ENCODE assay signal across 20 cellular contexts in the genomic region with DNA sequence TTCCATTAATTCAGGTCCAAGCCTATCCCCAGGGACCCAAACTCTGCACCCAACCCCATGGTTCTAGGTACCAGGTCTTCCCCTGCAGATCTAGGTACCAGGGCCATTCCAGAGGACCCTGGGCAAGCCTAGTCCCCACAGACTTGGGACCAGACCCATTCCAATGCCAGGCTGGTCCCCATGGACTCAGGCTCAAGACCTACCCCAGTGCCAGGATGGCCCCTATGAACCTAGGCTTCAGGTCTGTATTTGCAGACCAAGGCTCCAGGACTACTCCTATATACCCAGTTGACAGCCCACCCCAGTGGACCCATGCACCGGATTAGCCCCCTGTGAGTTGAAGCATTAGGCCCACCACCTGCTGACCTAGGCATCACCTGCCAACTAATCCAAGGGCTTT. TPM values are rescaled to one million over a fixed set of nuclear protein-coding genes. Genes with fewer than 3 reads are reported as not detected.
A peak's percentile ranks its signal among the peaks of the same experiment; 100 is the strongest.
DNase-seq lines count a peak whose midpoint lies in the region; ATAC-seq and TF ChIP-seq lines count a peak whose summit lies in the region.
"Had no signal": no experiment of that assay in that cellular context is flagged by ENCODE, and none has a peak within 500 bp of the region (broad histone marks: within the 10 kb centered on the region; RNA-seq: fewer than 3 reads in every experiment).

No MANE protein-coding gene starts in this region.

- CTCF ChIA-PET in CD8-positive, alpha-beta memory T cell (lab: Charles Lee), result no interaction called here

- H3K4me3 ChIP-seq in lower lobe of right lung, result no peak overlapping the region
- no peak overlapping the region for H3K4me3 ChIP-seq in upper lobe of right lung
- no peak overlapping the region for H3K4me3 ChIP-seq in CD8-positive, alpha-beta memory T cell (ENCODE audit: low read length)

- peaks cover 2 to 14% (median 10%) of the 10 kb centered on the region in 3 donors for H3K36me3 Mint-ChIP-seq in CD8-positive, alpha-beta memory T cell

- no peak overlapping the region for H3K4me3 Mint-ChIP-seq in stimulated activated naive CD8-positive, alpha-beta T cell treated with anti-CD3 and anti-CD28 coated beads, Interleukin-15, amount 100 ng/mL, for 72 hours
- no peak overlapping the region for H3K4me3 Mint-ChIP-seq in CD8-positive, alpha-beta memory T cell
- H3K4me3 Mint-ChIP-seq: H9 had no signal

- H3K4me1 ChIP-seq in lower lobe of right lung (no peaks in the 10 kb centered on the region), upper lobe of right lung (no peaks in the 10 kb centered on the region)
- H3K4me1 ChIP-seq in CD8-positive, alpha-beta memory T cell (ENCODE audit: insufficient read depth, low read length), result no peaks in the 10 kb centered on the region

- no peaks in the 10 kb centered on the region for H3K27me3 ChIP-seq in lower lobe of right lung (ENCODE audit: low read depth)
- no peaks in the 10 kb centered on the region for H3K27me3 ChIP-seq in upper lobe of right lung
- H3K27me3 ChIP-seq in CD8-positive, alpha-beta memory T cell (ENCODE audit: insufficient read depth, low read length, poor library complexity, severe bottlenecking), result no peaks in the 10 kb centered on the region

- no peaks in the 10 kb centered on the region for H3K27me3 Mint-ChIP-seq in stimulated activated naive CD8-positive, alpha-beta T cell treated with anti-CD3 and anti-CD28 coated beads, Interleukin-15, amount 100 ng/mL, for 72 hours
- no peaks in the 10 kb centered on the region for H3K27me3 Mint-ChIP-seq in CD8-positive, alpha-beta memory T cell

- peak; percentile 43 for ATAC-seq in stimulated activated naive CD8-positive, alpha-beta T cell treated with anti-CD3 and anti-CD28 coated beads, Interleukin-15, amount 100 ng/mL, for 72 hours
- ATAC-seq in stimulated activated naive CD8-positive, alpha-beta T cell treated with anti-CD3 and anti-CD28 coated beads, Interleukin-15, Interleukin-2, amounts not matched to agents 100 U/mL and 50 U/mL, for 24 hours, result no peak
- peak; percentile 6 for ATAC-seq in HG03432 (IDR thresholded peaks at IDR 0.05; ENCODE audit: unreplicated experiment)
- peak; percentile 23 to 24 for ATAC-seq in lower lobe of right lung
- ATAC-seq in upper lobe of right lung, result peak; percentile 39
- ATAC-seq in HG02642 (IDR thresholded peaks at IDR 0.05; ENCODE audit: poor library complexity, unreplicated experiment), result no peak
- ATAC-seq: SK-N-SH treated with all-trans-retinoic acid at 6 μM for 48 hours had no signal

- no peaks in the 10 kb centered on the region for H3K9me3 Mint-ChIP-seq in stimulated activated naive CD8-positive, alpha-beta T cell treated with anti-CD3 and anti-CD28 coated beads, Interleukin-15, amount 100 ng/mL, for 72 hours
- no peaks in the 10 kb centered on the region for H3K9me3 Mint-ChIP-seq in CD8-positive, alpha-beta memory T cell
- H3K9me3 Mint-ChIP-seq: H9 had no signal

- H3K4me1 Mint-ChIP-seq in stimulated activated naive CD8-positive, alpha-beta T cell treated with anti-CD3 and anti-CD28 coated beads, Interleukin-15, amount 100 ng/mL, for 72 hours, result peaks cover 25% of the 10 kb centered on the region
- H3K4me1 Mint-ChIP-seq in CD8-positive, alpha-beta memory T cell, result peaks cover 0 to 9% (median 0%) of the 10 kb centered on the region in 3 donors

- no peak for DNase-seq in stimulated activated naive CD8-positive, alpha-beta T cell treated with anti-CD3 and anti-CD28 coated beads, Interleukin-15, amount 100 ng/mL, for 72 hours
- no peak for DNase-seq in stimulated activated naive CD8-positive, alpha-beta T cell treated with anti-CD3 and anti-CD28 coated beads, Interleukin-15, Interleukin-2, amounts not matched to agents 100 U/mL and 50 U/mL, for 24 hours
- DNase-seq in lower lobe of right lung (no peak), upper lobe of right lung (no peak), COLO668 (lab: John Stamatoyannopoulos, UW; ENCODE audit: unreplicated experiment) (no peak)
- no peak for DNase-seq in CD8-positive, alpha-beta memory T cell
- DNase-seq: ACHN, C1 segment of cervical spinal cord, GF-D8, H9, NCI-H1105, NCI-H2081, NCI-H2171 treated with DMSO at 0.1 percent for 48 hours, NCI-H446 treated with DMSO at 0.1 percent for 48 hours, NCI-H748 treated with DMSO at 0.1 percent for 48 hours, SIG-M5, T-helper 1 cell had no signal

- POLR2A ChIA-PET in CD8-positive, alpha-beta memory T cell (lab: Charles Lee), result no interaction called here

- H3K9me3 ChIP-seq in lower lobe of right lung, result no peaks in the 10 kb centered on the region
- no peaks in the 10 kb centered on the region for H3K9me3 ChIP-seq in upper lobe of right lung
- no peaks in the 10 kb centered on the region for H3K9me3 ChIP-seq in CD8-positive, alpha-beta memory T cell (ENCODE audit: low read length)

- no peak overlapping the region for H3K27ac ChIP-seq in lower lobe of right lung
- H3K27ac ChIP-seq in upper lobe of right lung, result no peak overlapping the region
- H3K27ac ChIP-seq in CD8-positive, alpha-beta memory T cell (ENCODE audit: low read depth, low read length), result no peak overlapping the region

- H3K27ac Mint-ChIP-seq in stimulated activated naive CD8-positive, alpha-beta T cell treated with anti-CD3 and anti-CD28 coated beads, Interleukin-15, amount 100 ng/mL, for 72 hours, result peak overlapping the region in 1 of 2 donors; percentile 21
- H3K27ac Mint-ChIP-seq in CD8-positive, alpha-beta memory T cell, result no peak overlapping the region
- H3K27ac Mint-ChIP-seq: H9 had no signal

- H3K36me3 ChIP-seq in lower lobe of right lung (no peaks in the 10 kb centered on the region), upper lobe of right lung (peaks cover 5% of the 10 kb centered on the region)
- H3K36me3 ChIP-seq in CD8-positive, alpha-beta memory T cell (ENCODE audit: insufficient read depth, low read length), result no peaks in the 10 kb centered on the region

- TF ChIP-seq CTCF in lower lobe of right lung (IDR thresholded peaks at IDR 0.05) (no peak), upper lobe of right lung (IDR thresholded peaks at IDR 0.05) (no peak)

- intact Hi-C loops in lower lobe of right lung (cut with DNase I), result no loop called here
- intact Hi-C loops in upper lobe of right lung (cut with DNase I), result no loop called here

RNA-seq across cellular contexts. Expression of gene MTHFD2L, which starts 8.9 kb away (rescaled TPM):
- total RNA-seq in lower lobe of right lung, result 11.0 TPM
- 14.1 TPM for total RNA-seq in upper lobe of right lung
- 1 to 10 TPM; 7.5 to 8.5 TPM for total RNA-seq in CD8-positive, alpha-beta memory T cell
- polyA plus RNA-seq in CD8-positive, alpha-beta memory T cell, result 5.0 TPM

Comparison
In these comparisons a context has a peak if more than half of its experiments do, and no peak if none do; other contexts are left out.
1. ATAC-seq: peak in stimulated activated naive CD8-positive, alpha-beta T cell treated with anti-CD3 and anti-CD28 coated beads, Interleukin-15, amount 100 ng/mL, for 72 hours (single experiment), HG03432 (single experiment), lower lobe of right lung (2 of 2) and upper lobe of right lung (single experiment); none in stimulated activated naive CD8-positive, alpha-beta T cell treated with anti-CD3 and anti-CD28 coated beads, Interleukin-15, Interleukin-2, amounts not matched to agents 100 U/mL and 50 U/mL, for 24 hours (single experiment) and HG02642 (single experiment).